In the genomic region with DNA sequence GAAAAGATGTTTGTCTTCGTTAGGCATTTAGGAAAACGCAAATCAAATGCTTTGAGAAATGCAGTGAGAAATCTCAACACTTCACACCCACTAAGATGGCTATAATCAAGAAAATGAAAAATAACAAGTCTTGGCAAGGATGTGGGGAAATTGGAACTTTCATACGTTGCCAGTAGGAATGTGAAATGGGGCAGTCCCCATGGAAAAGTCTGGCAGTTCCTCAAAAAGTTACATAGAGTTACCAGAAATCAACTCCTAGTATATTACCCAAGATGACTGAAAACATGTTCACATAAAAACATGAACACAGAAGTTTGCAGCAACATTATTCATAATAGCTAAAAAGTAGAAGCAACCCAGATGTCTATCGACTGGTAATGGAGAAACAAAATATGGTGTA, we compare ENCODE assay signal across 1 cellular context.
TF ChIP-seq lines count a peak whose summit lies in the region.

No MANE protein-coding gene starts in this region.

TF ChIP-seq in endothelial cell of umbilical vein, 7 proteins besides CTCF, POLR2A, EP300 and RAD21:
- no peak for TF ChIP-seq MYC (IDR thresholded peaks at IDR 0.05; ENCODE audit: low read depth, low read length)
- no peak for TF ChIP-seq GATA2 (IDR thresholded peaks at IDR 0.05; ENCODE audit: insufficient read depth, insufficient read length, low read depth, low read length)
- TF ChIP-seq POLR2AphosphoS5 (IDR thresholded peaks at IDR 0.05; ENCODE audit: insufficient read depth, low read depth, low read length): no peak
- no peak for TF ChIP-seq EZH2 (IDR thresholded peaks at IDR 0.05; ENCODE audit: borderline replicate concordance, low read depth, low read length, severe bottlenecking)
- no peak for TF ChIP-seq FOS (IDR thresholded peaks at IDR 0.05; ENCODE audit: borderline replicate concordance, insufficient read depth, low read length)
- no peak for TF ChIP-seq JUN (IDR thresholded peaks at IDR 0.05; ENCODE audit: borderline replicate concordance, insufficient read depth, insufficient read length, low read depth)
- TF ChIP-seq, protein P1, sequence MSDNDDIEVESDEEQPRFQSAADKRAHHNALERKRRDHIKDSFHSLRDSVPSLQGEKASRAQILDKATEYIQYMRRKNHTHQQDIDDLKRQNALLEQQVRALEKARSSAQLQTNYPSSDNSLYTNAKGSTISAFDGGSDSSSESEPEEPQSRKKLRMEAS (IDR thresholded peaks at IDR 0.05; ENCODE audit: insufficient read depth, insufficient read length): no peak
